1 cellular context compared by ENCODE assay signal in genomic region chr4:153036931-153037330, GRCh38.
TF ChIP-seq lines count a peak whose summit lies in the region.

No MANE protein-coding gene starts in this region.

TF ChIP-seq in H1, 55 proteins besides CTCF, POLR2A, EP300 and RAD21 (continued from another document):
- no peak for TF ChIP-seq MAX (IDR thresholded peaks at IDR 0.05)
- TF ChIP-seq KDM5A (IDR thresholded peaks at IDR 0.05; ENCODE audit: low read length): no peak
- TF ChIP-seq CBX5 (IDR thresholded peaks at IDR 0.05; ENCODE audit: low read depth, low read length): no peak
